ENCODE assay signal across 10 cellular contexts in genomic region chr6:29925341-29926080, GRCh38. TPM values are rescaled to one million over a fixed set of nuclear protein-coding genes. Genes with fewer than 3 reads are reported as not detected.
A peak's percentile ranks its signal among the peaks of the same experiment; 100 is the strongest.
DNase-seq lines count a peak whose midpoint lies in the region; FAIRE-seq and TF ChIP-seq lines count a peak whose summit lies in the region.
"Had no signal": no experiment of that assay in that cellular context is flagged by ENCODE, and none has a peak within 500 bp of the region (broad histone marks: within the 10 kb centered on the region; RNA-seq: fewer than 3 reads in every experiment).

No MANE protein-coding gene starts in this region.

- H3K27ac ChIP-seq in Peyer's patch, result peak overlapping the region in 3 of 4 donors; percentile 83 to 99 (median 99)
- H3K27ac ChIP-seq in parathyroid adenoma, result peak overlapping the region; percentile 72

- no peaks in the 10 kb centered on the region for H3K9me3 ChIP-seq in Peyer's patch
- H3K9me3 ChIP-seq in parathyroid adenoma (ENCODE audit: control insufficient read depth, low read length), result no peaks in the 10 kb centered on the region
- H3K9me3 ChIP-seq: transverse colon had no signal

- TF ChIP-seq POLR2A in Peyer's patch (IDR thresholded peaks at IDR 0.05), result no peak

- H3K9ac ChIP-seq in parathyroid adenoma, result no peak overlapping the region

- peak overlapping the region; percentile 78 for H3K4me3 ChIP-seq in GM12864 (ENCODE audit: low read depth, low read length)
- peak overlapping the region in 3 of 4 donors; percentile 54 to 86 (median 73) for H3K4me3 ChIP-seq in Peyer's patch
- H3K4me3 ChIP-seq in epithelial cell of esophagus (ENCODE audit: low read length), result peak overlapping the region; percentile 60
- peak overlapping the region; percentile 65 for H3K4me3 ChIP-seq in parathyroid adenoma (ENCODE audit: low read depth, low read length)

- peak overlapping the region; percentile 85 for H3K4me2 ChIP-seq in parathyroid adenoma (ENCODE audit: low read length)

- no peak for FAIRE-seq in RCC 7860 (lab: Jason Lieb, UNC)

- H2AFZ ChIP-seq in parathyroid adenoma, result peak overlapping the region; percentile 96

- H3K4me1 ChIP-seq in Peyer's patch (no peaks in the 10 kb centered on the region), parathyroid adenoma (no peaks in the 10 kb centered on the region)

- H3K79me2 ChIP-seq in parathyroid adenoma, result no peaks in the 10 kb centered on the region

- TF ChIP-seq CTCF in GM12864 (IDR thresholded peaks at IDR 0.05; ENCODE audit: low read depth, low read length, missing control alignments) (no peak), Peyer's patch (IDR thresholded peaks at IDR 0.05) (no peak), epithelial cell of esophagus (IDR thresholded peaks at IDR 0.05; ENCODE audit: insufficient read depth, low read depth, low read length, missing control alignments) (no peak), parathyroid adenoma (IDR thresholded peaks at IDR 0.05) (no peak)

- no peaks in the 10 kb centered on the region for H3K36me3 ChIP-seq in Peyer's patch
- H3K36me3 ChIP-seq in parathyroid adenoma (ENCODE audit: control insufficient read depth, insufficient read depth, low read length), result no peaks in the 10 kb centered on the region
- H3K36me3 ChIP-seq: transverse colon had no signal

- H3K27me3 ChIP-seq in Peyer's patch (no peaks in the 10 kb centered on the region), parathyroid adenoma (ENCODE audit: control insufficient read depth, insufficient read depth, low read length) (no peaks in the 10 kb centered on the region)
- H3K27me3 ChIP-seq: transverse colon had no signal

- no peak for DNase-seq in GM12864 (ENCODE audit: low read depth)
- DNase-seq in Peyer's patch, result no peak
- DNase-seq in epithelial cell of esophagus (ENCODE audit: low read depth), result peak; percentile 82
- no peak for DNase-seq in RCC 7860 (ENCODE audit: low spot score)
- DNase-seq in HuH-7.5 (ENCODE audit: low spot score), result no peak
- no peak for DNase-seq in activated CD4-positive, CD25-positive, alpha-beta regulatory T cell (lab: John Stamatoyannopoulos, UW)
- DNase-seq in activated effector memory CD4-positive, alpha-beta T cell treated with Interleukin-2 at 50 U/mL for 16 hours, result no peak
- DNase-seq: activated gamma-delta T cell treated with Interleukin-2 at 50 U/mL for 16 hours had no signal

RNA-seq across cellular contexts. Expression of gene HLA-A, which starts 16.8 kb away (rescaled TPM):
- total RNA-seq in Peyer's patch, result 1,000 to 10,000 TPM in 3 of 4 donors, 100 to 1,000 TPM in 1; 296 to 1,668 (median 1,428) TPM
